Comparison of ENCODE assay signal across 10 cellular contexts in the genomic region with DNA sequence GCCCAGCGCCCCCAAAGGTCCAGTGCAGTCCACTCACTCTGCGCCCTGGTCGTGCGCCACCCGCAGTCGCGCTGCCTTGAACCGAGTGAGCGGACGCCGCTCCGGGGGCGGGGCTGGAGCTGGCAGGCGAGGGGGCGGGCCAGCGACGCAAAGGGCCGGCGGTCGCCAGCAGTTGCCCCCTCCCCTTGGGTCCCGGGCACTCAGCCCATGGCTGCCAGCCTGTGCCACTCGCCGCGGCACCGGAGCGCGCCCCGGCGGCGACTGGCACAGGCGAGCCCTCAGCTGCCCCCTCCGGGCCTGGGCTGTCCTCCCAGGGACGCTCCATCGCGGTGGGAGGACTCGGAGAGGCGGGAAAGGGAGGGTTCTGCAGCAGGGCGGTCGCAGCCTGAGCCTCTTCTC. TPM values are rescaled to one million over a fixed set of nuclear protein-coding genes. Genes with fewer than 3 reads are reported as not detected.
A peak's percentile ranks its signal among the peaks of the same experiment; 100 is the strongest.
DNase-seq lines count a peak whose midpoint lies in the region; ATAC-seq, FAIRE-seq and TF ChIP-seq lines count a peak whose summit lies in the region.
"Had no signal": no experiment of that assay in that cellular context is flagged by ENCODE, and none has a peak within 500 bp of the region (broad histone marks: within the 10 kb centered on the region; RNA-seq: fewer than 3 reads in every experiment).

A gene with protein sequence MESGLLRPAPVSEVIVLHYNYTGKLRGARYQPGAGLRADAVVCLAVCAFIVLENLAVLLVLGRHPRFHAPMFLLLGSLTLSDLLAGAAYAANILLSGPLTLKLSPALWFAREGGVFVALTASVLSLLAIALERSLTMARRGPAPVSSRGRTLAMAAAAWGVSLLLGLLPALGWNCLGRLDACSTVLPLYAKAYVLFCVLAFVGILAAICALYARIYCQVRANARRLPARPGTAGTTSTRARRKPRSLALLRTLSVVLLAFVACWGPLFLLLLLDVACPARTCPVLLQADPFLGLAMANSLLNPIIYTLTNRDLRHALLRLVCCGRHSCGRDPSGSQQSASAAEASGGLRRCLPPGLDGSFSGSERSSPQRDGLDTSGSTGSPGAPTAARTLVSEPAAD (minus strand): TSS at position 87 of the 399 bp plus-strand sequence. CDS start 2,436 bp downstream, outside the sequence.

- H3K27me3 ChIP-seq in iPS DF 6.9 (ENCODE audit: control insufficient read depth, insufficient read depth, low read length) (peaks cover 30% of the 10 kb centered on the region), spleen (replicated peaks in 1 of 7) (peaks cover 6 to 89% (median 65%) of the 10 kb centered on the region in 7 donors)

- H3K4me3 ChIP-seq in iPS DF 6.9 (ENCODE audit: low read length) (peak within 1 kb of the TSS; percentile 65; the same call in 1 of the 2 replicates), spleen (peak within 1 kb of the TSS; percentile 25 to 71 (median 48))

- peak within 1 kb of the TSS; percentile 42 for H3K4me3 Mint-ChIP-seq in activated naive CD8-positive, alpha-beta T cell treated with anti-CD3 and anti-CD28 coated beads for 36 hours

- FAIRE-seq in HTR-8/SVneo (lab: Jason Lieb, UNC) (peak; percentile 92), GM19239 (lab: Jason Lieb, UNC) (no peak)

- no peak for TF ChIP-seq POLR2A in spleen (IDR thresholded peaks at IDR 0.05)

- peaks cover 76% of the 10 kb centered on the region for H3K27me3 Mint-ChIP-seq in activated naive CD8-positive, alpha-beta T cell treated with anti-CD3 and anti-CD28 coated beads for 36 hours

- H3K36me3 ChIP-seq in iPS DF 6.9 (ENCODE audit: control insufficient read depth, insufficient read depth, low read length), result no peaks in the 10 kb centered on the region; the same call in 1 of the 2 replicates
- H3K36me3 ChIP-seq in spleen, result peaks cover 0 to 9% (median 0%) of the 10 kb centered on the region in 6 donors
- H3K36me3 ChIP-seq: neutrophil had no signal

- no peak for ATAC-seq in HG03280 (IDR thresholded peaks at IDR 0.05; ENCODE audit: unreplicated experiment)
- ATAC-seq in HG03025 (IDR thresholded peaks at IDR 0.05; ENCODE audit: low FRiP score, unreplicated experiment), result no peak

- no peak within 1 kb of the TSS for H3K27ac Mint-ChIP-seq in activated naive CD8-positive, alpha-beta T cell treated with anti-CD3 and anti-CD28 coated beads for 36 hours

- H3K9me3 ChIP-seq in iPS DF 6.9 (ENCODE audit: control insufficient read depth, insufficient read depth, low read length) (no peaks in the 10 kb centered on the region), spleen (no peaks in the 10 kb centered on the region)
- H3K9me3 ChIP-seq: neutrophil had no signal

- peak in 13 of 14 donors; percentile 14 to 92 (median 75) for DNase-seq in C1 segment of cervical spinal cord (lab: John Stamatoyannopoulos, UW)
- DNase-seq in HTR-8/SVneo (ENCODE audit: insufficient read length, low spot score), result peak; percentile 55
- DNase-seq in activated naive CD8-positive, alpha-beta T cell treated with anti-CD3 and anti-CD28 coated beads for 36 hours, result no peak
- DNase-seq in iPS DF 6.9 (ENCODE audit: low read depth, low spot score), result no peak
- no peak for DNase-seq in spleen
- no peak for DNase-seq in GM19239 (ENCODE audit: insufficient read length, low spot score)

- H3K9me3 Mint-ChIP-seq in activated naive CD8-positive, alpha-beta T cell treated with anti-CD3 and anti-CD28 coated beads for 36 hours, result no peaks in the 10 kb centered on the region

- H3K27ac ChIP-seq in iPS DF 6.9 (ENCODE audit: low read length) (no peak within 1 kb of the TSS), spleen (peak within 1 kb of the TSS in 7 of 8 donors; percentile 60 to 88 (median 76))
- H3K27ac ChIP-seq: neutrophil had no signal

- WGBS in iPS DF 6.9 (ENCODE audit: insufficient coverage, insufficient read length), result no CpG with 5 or more reads among the region's 39 CpGs
- WGBS in spleen, 5 donors, result 2 to 4% (median 3%) methylated on average over 13 to 39 of the region's 39 CpGs

- no peaks in the 10 kb centered on the region for H3K36me3 Mint-ChIP-seq in activated naive CD8-positive, alpha-beta T cell treated with anti-CD3 and anti-CD28 coated beads for 36 hours

- H3K4me1 Mint-ChIP-seq in activated naive CD8-positive, alpha-beta T cell treated with anti-CD3 and anti-CD28 coated beads for 36 hours, result peaks cover 18% of the 10 kb centered on the region

- H3K4me1 ChIP-seq in iPS DF 6.9 (ENCODE audit: control insufficient read depth, insufficient read depth, low read length) (peaks cover 3% of the 10 kb centered on the region), spleen (peaks cover 20 to 56% (median 39%) of the 10 kb centered on the region in 6 donors)

- intact Hi-C loops in spleen (cut with DNase I; ENCODE audit: low total_unique reads), result no loop called here

- TF ChIP-seq CTCF in spleen (IDR thresholded peaks at IDR 0.05 in 8 of 11, conservative IDR thresholded peaks at IDR 0.05 in 3 of 11), result no peak

RNA-seq across cellular contexts. Expression of the gene that starts here (rescaled TPM):
- total RNA-seq in activated naive CD8-positive, alpha-beta T cell treated with anti-CD3 and anti-CD28 coated beads for 36 hours, result not detected
- 10 to 100 TPM in 3 of 7 donors, 1 to 10 TPM in 4; 4.0 to 21.2 (median 9.2) TPM for total RNA-seq in spleen
- 1 to 10 TPM in 2 of 3 donors, under 1 TPM in 1; 0.52 to 2.1 (median 1.2) TPM for polyA plus RNA-seq in spleen
- total RNA-seq: LHCN-M2 had no signal

Comparison
In these comparisons a context has a peak if more than half of its experiments do, and no peak if none do; other contexts are left out.
1. RNA of the gene that starts here (total RNA-seq): 4.0 to 21.2 TPM in spleen; not detected in activated naive CD8-positive, alpha-beta T cell treated with anti-CD3 and anti-CD28 coated beads for 36 hours; every median in the first group is over 4 times any median in the second.
2. DNase-seq: peak in C1 segment of cervical spinal cord (13 of 14) and HTR-8/SVneo (single experiment); none in activated naive CD8-positive, alpha-beta T cell treated with anti-CD3 and anti-CD28 coated beads for 36 hours (single experiment), iPS DF 6.9 (single experiment), spleen (single experiment) and GM19239 (single experiment).